In genomic region chr9:38417003-38417965, GRCh38 we compare ENCODE assay signal across 1 cellular context.
TF ChIP-seq lines count a peak whose summit lies in the region.

No MANE protein-coding gene starts in this region.

TF ChIP-seq in K562, 482 proteins besides CTCF, POLR2A, EP300 and RAD21 (continued from another document):
- TF ChIP-seq CEBPZ (IDR thresholded peaks at IDR 0.05; ENCODE audit: borderline replicate concordance, low read depth, low read length), result no peak
- peak; percentile 47 for TF ChIP-seq CHD4 (IDR thresholded peaks at IDR 0.05; ENCODE audit: insufficient read depth, insufficient replicate concordance, low read depth, low read length, poor library complexity, severe bottlenecking)
- TF ChIP-seq GTF3C2 (IDR thresholded peaks at IDR 0.05; ENCODE audit: borderline replicate concordance, extremely low read depth, insufficient read length), result no peak
- peak in 1 of 2 experiments; percentile 42; a peak in 1 of 4 replicates for TF ChIP-seq FOXK2 (conservative IDR thresholded peaks at IDR 0.05 in 1 of 2, IDR thresholded peaks at IDR 0.05 in 1 of 2; ENCODE audit: low read depth in 2 of 2)
- TF ChIP-seq XRCC5 (IDR thresholded peaks at IDR 0.05; ENCODE audit: low read depth, low read length), result 0 out of 2 replicates have a peak, but pooled peaks have one; percentile 45
- peak; percentile 61 for TF ChIP-seq BCOR (IDR thresholded peaks at IDR 0.05)
